7 cellular contexts compared by ENCODE assay signal in genomic region chr9:64369644-64370043, GRCh38.
DNase-seq lines count a peak whose midpoint lies in the region; ATAC-seq and TF ChIP-seq lines count a peak whose summit lies in the region.
"Not testable (repeated sequence)": the region's sequence is repeated elsewhere in the genome, so short reads cannot be mapped to it uniquely, and the experiment has no call there.

No MANE protein-coding gene starts in this region.

- not testable (repeated sequence) for H2AFZ ChIP-seq in HCT116 (ENCODE audit: low read depth, low read length, poor library complexity, severe bottlenecking)

- WGBS in gastroesophageal sphincter (ENCODE audit: low coverage in 1 of 2), 2 donors = no CpG with 5 or more reads among the region's 31 CpGs
- WGBS in prostate gland = 0% methylated on average over 5 of the region's 31 CpGs
- WGBS in suprapubic skin = no CpG with 5 or more reads among the region's 31 CpGs

- H3K9ac ChIP-seq in HCT116 (ENCODE audit: low read length) = not testable (repeated sequence)

- not testable (repeated sequence) for H3K9me2 ChIP-seq in HCT116 (ENCODE audit: insufficient read depth)

- POLR2A ChIA-PET in HCT116 (lab: Charles Lee) = not testable (repeated sequence)

- H3K4me2 ChIP-seq in HCT116 (ENCODE audit: low read length) = peak overlapping the region; percentile 41

- not testable (repeated sequence) for H3K79me2 ChIP-seq in HCT116 (ENCODE audit: insufficient read depth, low read length)

- not testable (repeated sequence) for BruUV-seq in HCT116 (replicated peaks; lab: Mats Ljungman, UMichigan)

- not testable (repeated sequence) for H3K4me1 ChIP-seq in HCT116 (ENCODE audit: control insufficient read depth in 1 of 2, insufficient read depth in 2 of 2, low read length in 2 of 2); breast epithelium; gastroesophageal sphincter; mucosa of descending colon (ENCODE audit: low read depth); prostate gland (replicated peaks); suprapubic skin

- peak overlapping the region; percentile 33 to 36 for H3K4me3 ChIP-seq in HCT116 (replicated peaks in 1 of 2; ENCODE audit: low read depth in 1 of 2, low read length in 2 of 2)
- H3K4me3 ChIP-seq in breast epithelium = peak overlapping the region; percentile 21 to 54 (median 29)
- H3K4me3 ChIP-seq in gastroesophageal sphincter = peak overlapping the region; percentile 27 to 45
- not testable (repeated sequence) for H3K4me3 ChIP-seq in mucosa of descending colon
- H3K4me3 ChIP-seq in prostate gland = peak overlapping the region in 1 of 2 donors; percentile 24
- H3K4me3 ChIP-seq in suprapubic skin = peak overlapping the region; percentile 39

- not testable (repeated sequence) for H3K9me3 ChIP-seq in HCT116 (ENCODE audit: control insufficient read depth in 1 of 2, insufficient read depth in 1 of 2, low read depth in 1 of 2, low read length in 2 of 2); breast epithelium; gastroesophageal sphincter; mucosa of descending colon; prostate gland; suprapubic skin

- not testable (repeated sequence) for H3K27me3 ChIP-seq in HCT116 (ENCODE audit: insufficient read depth, low read length); breast epithelium; gastroesophageal sphincter; prostate gland (replicated peaks; ENCODE audit: insufficient read depth); suprapubic skin

- 0 out of 2 replicates have a peak, but pooled peaks have one; percentile 23 for ATAC-seq in HCT116
- ATAC-seq in gastroesophageal sphincter, mucosa of descending colon: not testable (repeated sequence)

- TF ChIP-seq POLR2A in HCT116 (IDR thresholded peaks at IDR 0.05; ENCODE audit: borderline replicate concordance, extremely low read depth, insufficient read depth, insufficient read length); breast epithelium (IDR thresholded peaks at IDR 0.05); gastroesophageal sphincter (IDR thresholded peaks at IDR 0.05); prostate gland (IDR thresholded peaks at IDR 0.05); suprapubic skin (IDR thresholded peaks at IDR 0.05): not testable (repeated sequence)

- H3K27ac ChIP-seq in HCT116 (ENCODE audit: low read depth, low read length); breast epithelium; gastroesophageal sphincter; prostate gland; suprapubic skin: not testable (repeated sequence)

- TF ChIP-seq EP300 in gastroesophageal sphincter (IDR thresholded peaks at IDR 0.05); suprapubic skin (IDR thresholded peaks at IDR 0.05): not testable (repeated sequence)

- not testable (repeated sequence) for TF ChIP-seq RAD21 in HCT116 (IDR thresholded peaks at IDR 0.05; ENCODE audit: low read depth)

- intact Hi-C loops in HCT116 (cut with micrococcal nuclease); breast epithelium (cut with DNase I; ENCODE audit: low total_unique reads); mucosa of descending colon (cut with DNase I, micrococcal nuclease); prostate gland (cut with DNase I): not testable (repeated sequence)

- not testable (repeated sequence) for DNase-seq in HCT116 (ENCODE audit: low read depth, low spot score); breast epithelium (ENCODE audit: low spot score in 2 of 2); suprapubic skin (ENCODE audit: low spot score in 2 of 2)
- DNase-seq in activated CD8-positive, alpha-beta memory T cell treated with anti-CD3 and anti-CD28 coated beads for 24 hours = peak; percentile 59
- DNase-seq in mucosa of descending colon = peak in 2 of 3 donors; percentile 22 to 34
- DNase-seq in prostate gland (ENCODE audit: low spot score) = peak; percentile 4

- CTCF ChIA-PET in HCT116 (lab: Charles Lee) = not testable (repeated sequence)

- RAD21 ChIA-PET in HCT116 (lab: Charles Lee; ENCODE audit: low non-redundant PET in 1 of 2, low total read pairs in 2 of 2, uncharacterized antibody in 2 of 2, unreplicated experiment in 2 of 2) = not testable (repeated sequence)

- not testable (repeated sequence) for H3K36me3 ChIP-seq in HCT116 (ENCODE audit: control insufficient read depth in 1 of 2, insufficient read depth in 2 of 2, low read length in 2 of 2); breast epithelium; gastroesophageal sphincter; mucosa of descending colon (ENCODE audit: low read depth); prostate gland; suprapubic skin

- not testable (repeated sequence) for H4K20me1 ChIP-seq in HCT116 (ENCODE audit: insufficient read depth)

- not testable (repeated sequence) for TF ChIP-seq CTCF in HCT116 (IDR thresholded peaks at IDR 0.05 in 2 of 3, conservative IDR thresholded peaks at IDR 0.05 in 1 of 3; ENCODE audit: borderline replicate concordance in 1 of 3, insufficient read depth in 1 of 3, low read depth in 2 of 3, low read length in 2 of 3); breast epithelium (IDR thresholded peaks at IDR 0.05); gastroesophageal sphincter (IDR thresholded peaks at IDR 0.05); mucosa of descending colon (IDR thresholded peaks at IDR 0.05); prostate gland (IDR thresholded peaks at IDR 0.05); suprapubic skin (IDR thresholded peaks at IDR 0.05)
